Comparison of ENCODE assay signal across 1 cellular context in the genomic region with DNA sequence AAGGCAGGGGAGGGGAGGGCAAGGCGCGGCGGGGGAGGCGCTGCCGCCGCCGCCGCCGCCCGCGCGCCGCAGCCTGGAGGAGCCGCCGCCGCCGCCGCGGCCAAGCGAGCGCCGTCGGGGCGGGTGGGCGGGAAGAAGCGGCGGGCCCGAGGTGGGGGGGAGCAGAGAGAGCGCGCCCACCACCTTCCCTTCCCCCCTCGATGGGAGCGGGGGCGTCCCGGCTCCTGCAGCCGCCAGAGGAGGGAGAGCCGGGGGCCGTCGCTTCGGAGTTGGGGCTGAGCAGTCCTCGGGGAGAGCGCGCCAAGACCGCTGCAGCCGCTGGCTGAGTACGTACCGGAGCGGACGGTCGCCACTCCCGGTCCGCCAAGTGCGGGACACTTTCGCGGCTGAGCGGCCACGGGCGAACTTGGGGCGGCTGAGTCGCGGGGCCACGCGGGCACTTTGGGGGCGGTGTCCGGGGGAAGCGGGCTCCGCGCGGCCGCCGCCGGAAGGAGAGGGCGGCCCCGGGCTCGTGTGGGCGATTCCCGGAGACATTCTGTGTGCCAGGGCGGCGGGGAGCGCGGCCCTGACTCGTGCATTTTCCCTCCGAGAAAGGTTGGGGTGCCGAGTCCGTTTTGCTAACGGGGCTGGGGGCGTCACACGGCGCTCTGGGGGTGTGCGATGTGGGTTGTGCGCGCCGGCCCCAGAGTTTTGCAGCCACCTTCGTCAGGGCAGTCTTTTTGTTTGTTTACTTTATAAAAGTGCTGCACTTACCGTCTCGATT.
TF ChIP-seq lines count a peak whose summit lies in the region.

A gene with protein sequence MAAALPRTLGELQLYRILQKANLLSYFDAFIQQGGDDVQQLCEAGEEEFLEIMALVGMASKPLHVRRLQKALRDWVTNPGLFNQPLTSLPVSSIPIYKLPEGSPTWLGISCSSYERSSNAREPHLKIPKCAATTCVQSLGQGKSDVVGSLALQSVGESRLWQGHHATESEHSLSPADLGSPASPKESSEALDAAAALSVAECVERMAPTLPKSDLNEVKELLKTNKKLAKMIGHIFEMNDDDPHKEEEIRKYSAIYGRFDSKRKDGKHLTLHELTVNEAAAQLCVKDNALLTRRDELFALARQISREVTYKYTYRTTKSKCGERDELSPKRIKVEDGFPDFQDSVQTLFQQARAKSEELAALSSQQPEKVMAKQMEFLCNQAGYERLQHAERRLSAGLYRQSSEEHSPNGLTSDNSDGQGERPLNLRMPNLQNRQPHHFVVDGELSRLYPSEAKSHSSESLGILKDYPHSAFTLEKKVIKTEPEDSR (plus strand): TSS at position 49 of the 763 bp plus-strand sequence. CDS start 10,094 bp downstream, outside the sequence.

TF ChIP-seq in HepG2, 621 proteins besides CTCF, POLR2A, EP300 and RAD21 (continued from another document):
- TF ChIP-seq, protein P1, sequence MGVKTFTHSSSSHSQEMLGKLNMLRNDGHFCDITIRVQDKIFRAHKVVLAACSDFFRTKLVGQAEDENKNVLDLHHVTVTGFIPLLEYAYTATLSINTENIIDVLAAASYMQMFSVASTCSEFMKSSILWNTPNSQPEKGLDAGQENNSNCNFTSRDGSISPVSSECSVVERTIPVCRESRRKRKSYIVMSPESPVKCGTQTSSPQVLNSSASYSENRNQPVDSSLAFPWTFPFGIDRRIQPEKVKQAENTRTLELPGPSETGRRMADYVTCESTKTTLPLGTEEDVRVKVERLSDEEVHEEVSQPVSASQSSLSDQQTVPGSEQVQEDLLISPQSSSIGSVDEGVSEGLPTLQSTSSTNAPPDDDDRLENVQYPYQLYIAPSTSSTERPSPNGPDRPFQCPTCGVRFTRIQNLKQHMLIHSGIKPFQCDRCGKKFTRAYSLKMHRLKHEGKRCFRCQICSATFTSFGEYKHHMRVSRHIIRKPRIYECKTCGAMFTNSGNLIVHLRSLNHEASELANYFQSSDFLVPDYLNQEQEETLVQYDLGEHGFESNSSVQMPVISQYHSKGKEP (CRISPR knock-in tag; IDR thresholded peaks at IDR 0.05): 0 out of 2 replicates have a peak, but pooled peaks have one; percentile 73
- TF ChIP-seq ZBTB7A (CRISPR knock-in tag; IDR thresholded peaks at IDR 0.05) (no peak), ZNF460 (CRISPR knock-in tag; IDR thresholded peaks at IDR 0.05; ENCODE audit: borderline replicate concordance) (0 out of 2 replicates have a peak, but pooled peaks have one; percentile 19), HES4 (CRISPR knock-in tag; IDR thresholded peaks at IDR 0.05; ENCODE audit: borderline replicate concordance) (peak; percentile 61; the same call in 1 of the 2 replicates), HOXA7 (CRISPR knock-in tag; IDR thresholded peaks at IDR 0.05) (no peak), CAMTA2 (CRISPR knock-in tag; IDR thresholded peaks at IDR 0.05; ENCODE audit: borderline replicate concordance) (no peak; the same call in 1 of the 2 replicates), ZNF83 (CRISPR knock-in tag; IDR thresholded peaks at IDR 0.05; ENCODE audit: borderline replicate concordance) (no peak), SAP130 (CRISPR knock-in tag; IDR thresholded peaks at IDR 0.05; ENCODE audit: low read depth) (peak; percentile 57; the same call in 1 of the 2 replicates), HOXA5 (CRISPR knock-in tag; IDR thresholded peaks at IDR 0.05) (peak; percentile 71; the same call in 1 of the 2 replicates), MTA3 (CRISPR knock-in tag; IDR thresholded peaks at IDR 0.05) (no peak), ZBTB7B (CRISPR knock-in tag; IDR thresholded peaks at IDR 0.05) (peak; percentile 57), HIVEP1 (CRISPR knock-in tag; IDR thresholded peaks at IDR 0.05) (0 out of 2 replicates have a peak, but pooled peaks have one; percentile 13), CCDC6 (CRISPR knock-in tag; IDR thresholded peaks at IDR 0.05) (no peak), ZNF350 (CRISPR knock-in tag; IDR thresholded peaks at IDR 0.05; ENCODE audit: borderline replicate concordance, low read depth) (0 out of 2 replicates have a peak, but pooled peaks have one; percentile 39), ZNF160 (CRISPR knock-in tag; IDR thresholded peaks at IDR 0.05) (peak; percentile 70; the same call in 1 of the 2 replicates), SUZ12 (IDR thresholded peaks at IDR 0.05; ENCODE audit: low read depth, low read length) (no peak), ZNF709 (CRISPR knock-in tag; IDR thresholded peaks at IDR 0.05) (no peak), ZNF329 (CRISPR knock-in tag; IDR thresholded peaks at IDR 0.05; ENCODE audit: low read depth) (0 out of 2 replicates have a peak, but pooled peaks have one; percentile 28)
- TF ChIP-seq, protein P2, sequence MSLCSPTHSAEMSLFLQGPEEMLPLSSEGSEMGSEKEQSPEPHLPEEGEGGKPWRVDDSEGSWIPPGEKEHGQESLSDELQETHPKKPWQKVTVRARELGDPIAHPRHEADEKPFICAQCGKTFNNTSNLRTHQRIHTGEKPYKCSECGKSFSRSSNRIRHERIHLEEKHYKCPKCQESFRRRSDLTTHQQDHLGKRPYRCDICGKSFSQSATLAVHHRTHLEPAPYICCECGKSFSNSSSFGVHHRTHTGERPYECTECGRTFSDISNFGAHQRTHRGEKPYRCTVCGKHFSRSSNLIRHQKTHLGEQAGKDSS (CRISPR knock-in tag; IDR thresholded peaks at IDR 0.05; ENCODE audit: borderline replicate concordance, low read depth): peak; percentile 53; the same call in 1 of the 2 replicates
- TF ChIP-seq, protein P3, sequence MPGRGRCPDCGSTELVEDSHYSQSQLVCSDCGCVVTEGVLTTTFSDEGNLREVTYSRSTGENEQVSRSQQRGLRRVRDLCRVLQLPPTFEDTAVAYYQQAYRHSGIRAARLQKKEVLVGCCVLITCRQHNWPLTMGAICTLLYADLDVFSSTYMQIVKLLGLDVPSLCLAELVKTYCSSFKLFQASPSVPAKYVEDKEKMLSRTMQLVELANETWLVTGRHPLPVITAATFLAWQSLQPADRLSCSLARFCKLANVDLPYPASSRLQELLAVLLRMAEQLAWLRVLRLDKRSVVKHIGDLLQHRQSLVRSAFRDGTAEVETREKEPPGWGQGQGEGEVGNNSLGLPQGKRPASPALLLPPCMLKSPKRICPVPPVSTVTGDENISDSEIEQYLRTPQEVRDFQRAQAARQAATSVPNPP (CRISPR knock-in tag; IDR thresholded peaks at IDR 0.05): no peak
- TF ChIP-seq, protein P4, sequence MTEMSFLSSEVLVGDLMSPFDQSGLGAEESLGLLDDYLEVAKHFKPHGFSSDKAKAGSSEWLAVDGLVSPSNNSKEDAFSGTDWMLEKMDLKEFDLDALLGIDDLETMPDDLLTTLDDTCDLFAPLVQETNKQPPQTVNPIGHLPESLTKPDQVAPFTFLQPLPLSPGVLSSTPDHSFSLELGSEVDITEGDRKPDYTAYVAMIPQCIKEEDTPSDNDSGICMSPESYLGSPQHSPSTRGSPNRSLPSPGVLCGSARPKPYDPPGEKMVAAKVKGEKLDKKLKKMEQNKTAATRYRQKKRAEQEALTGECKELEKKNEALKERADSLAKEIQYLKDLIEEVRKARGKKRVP (CRISPR knock-in tag; IDR thresholded peaks at IDR 0.05): no peak
- TF ChIP-seq, protein P5, sequence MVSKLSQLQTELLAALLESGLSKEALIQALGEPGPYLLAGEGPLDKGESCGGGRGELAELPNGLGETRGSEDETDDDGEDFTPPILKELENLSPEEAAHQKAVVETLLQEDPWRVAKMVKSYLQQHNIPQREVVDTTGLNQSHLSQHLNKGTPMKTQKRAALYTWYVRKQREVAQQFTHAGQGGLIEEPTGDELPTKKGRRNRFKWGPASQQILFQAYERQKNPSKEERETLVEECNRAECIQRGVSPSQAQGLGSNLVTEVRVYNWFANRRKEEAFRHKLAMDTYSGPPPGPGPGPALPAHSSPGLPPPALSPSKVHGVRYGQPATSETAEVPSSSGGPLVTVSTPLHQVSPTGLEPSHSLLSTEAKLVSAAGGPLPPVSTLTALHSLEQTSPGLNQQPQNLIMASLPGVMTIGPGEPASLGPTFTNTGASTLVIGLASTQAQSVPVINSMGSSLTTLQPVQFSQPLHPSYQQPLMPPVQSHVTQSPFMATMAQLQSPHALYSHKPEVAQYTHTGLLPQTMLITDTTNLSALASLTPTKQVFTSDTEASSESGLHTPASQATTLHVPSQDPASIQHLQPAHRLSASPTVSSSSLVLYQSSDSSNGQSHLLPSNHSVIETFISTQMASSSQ (IDR thresholded peaks at IDR 0.05; ENCODE audit: low read depth): no peak
- TF ChIP-seq, protein P5 (CRISPR knock-in tag; IDR thresholded peaks at IDR 0.05; ENCODE audit: borderline replicate concordance): peak; percentile 68; the same call in 1 of the 2 replicates
